ENCODE assay signal across 16 cellular contexts in the genomic region with DNA sequence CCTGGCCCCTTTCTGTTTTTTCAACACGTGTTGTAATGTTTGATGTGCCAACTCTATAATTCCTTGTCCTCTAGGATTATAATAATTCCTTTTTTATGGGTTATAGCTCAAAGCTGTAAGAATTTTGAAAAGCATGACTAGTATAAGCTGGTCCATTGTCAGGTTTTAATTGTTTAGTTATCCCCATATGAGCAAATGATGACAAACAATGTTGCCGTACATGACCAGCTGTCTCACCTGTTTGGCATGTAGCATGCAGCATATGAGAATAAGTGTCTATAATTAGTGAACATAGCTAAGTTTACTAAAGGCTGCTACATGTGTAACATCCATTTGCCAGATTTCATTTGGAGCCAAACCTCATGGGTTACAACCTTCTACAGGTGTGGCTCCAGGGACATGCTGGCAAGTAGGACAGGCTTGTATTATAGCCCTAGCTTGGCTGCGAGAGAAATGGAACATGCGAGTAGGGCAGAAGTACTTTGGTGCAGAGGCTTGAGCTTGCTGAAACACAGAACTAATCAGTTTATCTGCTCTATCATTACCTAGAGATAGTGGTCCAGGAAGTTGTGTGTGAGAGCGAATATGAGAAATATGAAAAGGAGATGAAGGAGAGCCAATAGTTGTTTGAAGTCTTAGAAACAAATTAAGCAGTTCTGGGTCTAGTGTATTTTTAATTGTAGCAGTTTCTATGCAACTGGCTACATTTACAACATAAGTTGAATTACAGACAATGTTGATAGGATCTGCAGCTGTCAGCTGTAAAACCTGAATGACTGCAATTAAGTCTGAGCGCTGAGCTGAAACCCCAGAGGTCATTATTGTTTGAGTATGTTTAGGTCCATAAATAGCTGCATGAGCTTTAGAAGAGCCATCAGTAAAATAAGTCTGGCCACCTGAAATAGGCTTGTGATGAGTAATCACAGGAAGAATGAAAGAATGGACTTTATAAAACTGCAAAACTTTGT. TPM values are rescaled to one million over a fixed set of nuclear protein-coding genes. Genes with fewer than 3 reads are reported as not detected.
DNase-seq lines count a peak whose midpoint lies in the region; ATAC-seq and TF ChIP-seq lines count a peak whose summit lies in the region.
"Had no signal": no experiment of that assay in that cellular context is flagged by ENCODE, and none has a peak within 500 bp of the region (broad histone marks: within the 10 kb centered on the region; RNA-seq: fewer than 3 reads in every experiment).

No MANE protein-coding gene starts in this region.

- H3K9me3 ChIP-seq in effector memory CD4-positive, alpha-beta T cell (ENCODE audit: control insufficient read depth, low read length): no peaks in the 10 kb centered on the region
- no peaks in the 10 kb centered on the region for H3K9me3 ChIP-seq in sigmoid colon
- H3K9me3 ChIP-seq: neutrophil had no signal

- WGBS in sigmoid colon, 2 donors: 12 to 51% methylated on average over 6 of the region's 6 CpGs

- TF ChIP-seq EP300 in sigmoid colon (IDR thresholded peaks at IDR 0.05): no peak

- TF ChIP-seq POLR2A in sigmoid colon (IDR thresholded peaks at IDR 0.05): no peak

- H3K27ac ChIP-seq in effector memory CD4-positive, alpha-beta T cell (ENCODE audit: insufficient read depth, low read length, poor library complexity, severe bottlenecking): no peak overlapping the region
- no peak overlapping the region for H3K27ac ChIP-seq in sigmoid colon
- H3K27ac ChIP-seq: neutrophil, skin epidermis had no signal

- no peaks in the 10 kb centered on the region for H3K36me3 Mint-ChIP-seq in CD14-positive monocyte
- H3K36me3 Mint-ChIP-seq: IgD-negative memory B cell had no signal

- H3K4me3 ChIP-seq in LNCaP clone FGC (ENCODE audit: low read depth, low read length): no peak overlapping the region
- no peak overlapping the region for H3K4me3 ChIP-seq in effector memory CD4-positive, alpha-beta T cell (ENCODE audit: insufficient read depth, low read depth, low read length, poor library complexity, severe bottlenecking)
- H3K4me3 ChIP-seq in sigmoid colon: no peak overlapping the region
- H3K4me3 ChIP-seq: lung, skin epidermis had no signal

- ATAC-seq in GM18511 (IDR thresholded peaks at IDR 0.05; ENCODE audit: unreplicated experiment): no peak

- peak overlapping the region in 1 of 7 donors; percentile 23 for H3K27ac Mint-ChIP-seq in CD14-positive monocyte
- H3K27ac Mint-ChIP-seq: IgD-negative memory B cell had no signal

- no peaks in the 10 kb centered on the region for H3K4me1 ChIP-seq in effector memory CD4-positive, alpha-beta T cell (ENCODE audit: control insufficient read depth, insufficient read depth, low read length, poor library complexity, severe bottlenecking)
- H3K4me1 ChIP-seq in sigmoid colon: peaks cover 0 to 21% (median 8%) of the 10 kb centered on the region in 4 donors

- TF ChIP-seq CTCF in LNCaP clone FGC (IDR thresholded peaks at IDR 0.05; ENCODE audit: control insufficient read depth, extremely low read depth, insufficient read depth) (no peak), CD14-positive monocyte (IDR thresholded peaks at IDR 0.05) (no peak), sigmoid colon (IDR thresholded peaks at IDR 0.05) (no peak)

- no peak overlapping the region for H3K4me3 Mint-ChIP-seq in CD14-positive monocyte
- H3K4me3 Mint-ChIP-seq: IgD-negative memory B cell had no signal

- intact Hi-C loops in CD14-positive monocyte (cut with micrococcal nuclease) (loop anchor here in 1 of 2 donors (10.0 kb wide), 1 partner anchor 65 kb away; no protein-coding TSS in a partner anchor), sigmoid colon (cut with DNase I) (no loop called here)

- no peaks in the 10 kb centered on the region for H3K36me3 ChIP-seq in effector memory CD4-positive, alpha-beta T cell (ENCODE audit: control insufficient read depth, insufficient read depth, low read length)
- H3K36me3 ChIP-seq in sigmoid colon: no peaks in the 10 kb centered on the region
- H3K36me3 ChIP-seq: neutrophil had no signal

- H3K27me3 Mint-ChIP-seq in CD14-positive monocyte (ENCODE audit: low read depth in 3 of 3): peaks cover 0 to 2% (median 2%) of the 10 kb centered on the region in 3 donors

- H3K9me3 Mint-ChIP-seq in CD14-positive monocyte: peaks cover 0 to 5% (median 0%) of the 10 kb centered on the region in 7 donors
- H3K9me3 Mint-ChIP-seq: IgD-negative memory B cell had no signal

- DNase-seq in COR-L47 (lab: John Stamatoyannopoulos, UW) (peak; percentile 68), LNCaP clone FGC (ENCODE audit: low read depth) (peak; percentile 61), NCI-H748 treated with DMSO at 0.1 percent for 48 hours (lab: John Stamatoyannopoulos, UW) (peak; percentile 87), kidney tubule cell (ENCODE audit: low spot score) (peak; percentile 9), CD14-positive monocyte (ENCODE audit: low spot score) (no peak), sigmoid colon (no peak)
- DNase-seq in effector memory CD4-positive, alpha-beta T cell: no peak
- DNase-seq: activated naive CD4-positive, alpha-beta T cell; DMS53; NCI-H1694 treated with DMSO at 0.1 percent for 48 hours; SW 1271 had no signal

- H3K27me3 ChIP-seq in effector memory CD4-positive, alpha-beta T cell (replicated peaks; ENCODE audit: control insufficient read depth, insufficient read depth, low read length, poor library complexity, severe bottlenecking): no peaks in the 10 kb centered on the region
- no peaks in the 10 kb centered on the region for H3K27me3 ChIP-seq in sigmoid colon
- H3K27me3 ChIP-seq: neutrophil had no signal

- H3K4me1 Mint-ChIP-seq in CD14-positive monocyte: peaks cover 48% of the 10 kb centered on the region
- H3K4me1 Mint-ChIP-seq: IgD-negative memory B cell had no signal

RNA-seq across cellular contexts. Expression of a gene that starts 22.6 kb away (rescaled TPM):
- 10 to 100 TPM; 25.3 to 28.2 TPM for polyA plus RNA-seq in CD14-positive monocyte
- total RNA-seq in sigmoid colon: 10 to 100 TPM; 25.7 to 48.2 (median 36.8) TPM
- 10 to 100 TPM; 32.9 to 47.4 (median 46.0) TPM for polyA plus RNA-seq in sigmoid colon

RNA-seq across cellular contexts. Expression of a gene that starts 52.7 kb away (rescaled TPM):
- polyA plus RNA-seq in CD14-positive monocyte (100 to 1,000 TPM; 384 to 404 TPM), sigmoid colon (100 to 1,000 TPM; 195 to 348 (median 225) TPM)
- 100 to 1,000 TPM; 112 to 132 (median 126) TPM for total RNA-seq in sigmoid colon

Comparison
In these comparisons a context has a peak if more than half of its experiments do, and no peak if none do; other contexts are left out.
1. DNase-seq: peak in COR-L47 (single experiment), LNCaP clone FGC (single experiment), NCI-H748 treated with DMSO at 0.1 percent for 48 hours (single experiment) and kidney tubule cell (single experiment); none in effector memory CD4-positive, alpha-beta T cell (0 of 3), CD14-positive monocyte (single experiment) and sigmoid colon (single experiment).